Comparison of ENCODE assay signal across 1 cellular context in the genomic region with DNA sequence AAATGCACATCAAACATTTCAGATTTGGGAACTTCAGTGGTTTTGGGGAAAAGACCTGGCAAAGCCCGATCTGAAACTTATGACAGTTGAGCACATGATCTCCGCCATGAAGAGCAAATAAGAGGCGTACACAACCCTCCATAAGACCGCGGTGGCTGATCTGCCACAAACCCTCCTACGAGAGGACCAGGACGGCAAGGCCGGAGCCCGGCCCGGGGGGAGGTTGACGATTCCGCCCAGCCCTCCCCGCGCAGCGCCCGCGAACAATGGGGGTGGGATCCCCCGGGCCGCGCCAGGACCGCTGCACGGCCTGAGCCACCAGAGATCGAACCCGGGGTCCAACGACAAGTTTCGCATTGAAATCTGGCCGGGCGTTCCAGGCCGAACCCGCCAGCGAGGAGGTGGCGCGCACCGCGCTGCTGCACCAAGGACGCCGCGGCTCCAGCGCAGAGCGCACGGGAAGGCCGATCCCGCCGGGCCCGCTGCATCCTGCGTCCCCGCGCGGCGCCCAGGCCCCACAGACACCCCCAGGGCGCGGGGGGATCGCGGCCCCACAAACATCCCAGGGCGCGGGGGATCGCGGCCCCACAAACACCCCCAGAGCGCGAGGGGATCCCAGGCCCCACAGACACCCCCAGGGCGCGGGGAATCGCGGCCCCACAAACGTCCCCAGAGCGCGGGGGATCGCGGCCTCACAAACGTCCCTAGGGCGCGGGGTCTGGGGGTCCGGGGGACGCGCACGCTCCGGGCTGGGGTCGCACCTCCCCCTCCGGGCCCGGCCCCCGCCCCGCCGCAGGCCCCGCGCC.
TF ChIP-seq lines count a peak whose summit lies in the region.

No MANE protein-coding gene starts in this region.

TF ChIP-seq in HepG2, 621 proteins besides CTCF, POLR2A, EP300 and RAD21 (continued from another document and continues in another):
- TF ChIP-seq SALL1 (CRISPR knock-in tag; IDR thresholded peaks at IDR 0.05) (peak; percentile 15; the same call in 1 of the 2 replicates), NR3C1 (CRISPR knock-in tag; IDR thresholded peaks at IDR 0.05) (no peak), SIX1 (CRISPR knock-in tag; IDR thresholded peaks at IDR 0.05; ENCODE audit: borderline replicate concordance) (no peak), SMAD3 (CRISPR knock-in tag; IDR thresholded peaks at IDR 0.05) (no peak), TBX2 (CRISPR knock-in tag; IDR thresholded peaks at IDR 0.05; ENCODE audit: borderline replicate concordance) (peak; percentile 40; the same call in 1 of the 2 replicates), MXD4 (CRISPR knock-in tag; IDR thresholded peaks at IDR 0.05) (0 out of 2 replicates have a peak, but pooled peaks have one; percentile 64), ZFP62 (CRISPR knock-in tag; IDR thresholded peaks at IDR 0.05) (no peak), SIN3A (IDR thresholded peaks at IDR 0.05; ENCODE audit: borderline replicate concordance, low read depth, low read length) (0 out of 2 replicates have a peak, but pooled peaks have one; percentile 58), KDM5A (IDR thresholded peaks at IDR 0.05; ENCODE audit: borderline replicate concordance, low read length) (no peak), SNAI1 (CRISPR knock-in tag; IDR thresholded peaks at IDR 0.05; ENCODE audit: borderline replicate concordance) (no peak), SAFB2 (CRISPR knock-in tag; IDR thresholded peaks at IDR 0.05; ENCODE audit: borderline replicate concordance, low read depth) (no peak)
- TF ChIP-seq, protein P1, sequence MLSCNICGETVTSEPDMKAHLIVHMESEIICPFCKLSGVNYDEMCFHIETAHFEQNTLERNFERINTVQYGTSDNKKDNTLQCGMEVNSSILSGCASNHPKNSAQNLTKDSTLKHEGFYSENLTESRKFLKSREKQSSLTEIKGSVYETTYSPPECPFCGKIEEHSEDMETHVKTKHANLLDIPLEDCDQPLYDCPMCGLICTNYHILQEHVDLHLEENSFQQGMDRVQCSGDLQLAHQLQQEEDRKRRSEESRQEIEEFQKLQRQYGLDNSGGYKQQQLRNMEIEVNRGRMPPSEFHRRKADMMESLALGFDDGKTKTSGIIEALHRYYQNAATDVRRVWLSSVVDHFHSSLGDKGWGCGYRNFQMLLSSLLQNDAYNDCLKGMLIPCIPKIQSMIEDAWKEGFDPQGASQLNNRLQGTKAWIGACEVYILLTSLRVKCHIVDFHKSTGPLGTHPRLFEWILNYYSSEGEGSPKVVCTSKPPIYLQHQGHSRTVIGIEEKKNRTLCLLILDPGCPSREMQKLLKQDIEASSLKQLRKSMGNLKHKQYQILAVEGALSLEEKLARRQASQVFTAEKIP (CRISPR knock-in tag; IDR thresholded peaks at IDR 0.05; ENCODE audit: borderline replicate concordance): no peak
- TF ChIP-seq, protein P2, sequence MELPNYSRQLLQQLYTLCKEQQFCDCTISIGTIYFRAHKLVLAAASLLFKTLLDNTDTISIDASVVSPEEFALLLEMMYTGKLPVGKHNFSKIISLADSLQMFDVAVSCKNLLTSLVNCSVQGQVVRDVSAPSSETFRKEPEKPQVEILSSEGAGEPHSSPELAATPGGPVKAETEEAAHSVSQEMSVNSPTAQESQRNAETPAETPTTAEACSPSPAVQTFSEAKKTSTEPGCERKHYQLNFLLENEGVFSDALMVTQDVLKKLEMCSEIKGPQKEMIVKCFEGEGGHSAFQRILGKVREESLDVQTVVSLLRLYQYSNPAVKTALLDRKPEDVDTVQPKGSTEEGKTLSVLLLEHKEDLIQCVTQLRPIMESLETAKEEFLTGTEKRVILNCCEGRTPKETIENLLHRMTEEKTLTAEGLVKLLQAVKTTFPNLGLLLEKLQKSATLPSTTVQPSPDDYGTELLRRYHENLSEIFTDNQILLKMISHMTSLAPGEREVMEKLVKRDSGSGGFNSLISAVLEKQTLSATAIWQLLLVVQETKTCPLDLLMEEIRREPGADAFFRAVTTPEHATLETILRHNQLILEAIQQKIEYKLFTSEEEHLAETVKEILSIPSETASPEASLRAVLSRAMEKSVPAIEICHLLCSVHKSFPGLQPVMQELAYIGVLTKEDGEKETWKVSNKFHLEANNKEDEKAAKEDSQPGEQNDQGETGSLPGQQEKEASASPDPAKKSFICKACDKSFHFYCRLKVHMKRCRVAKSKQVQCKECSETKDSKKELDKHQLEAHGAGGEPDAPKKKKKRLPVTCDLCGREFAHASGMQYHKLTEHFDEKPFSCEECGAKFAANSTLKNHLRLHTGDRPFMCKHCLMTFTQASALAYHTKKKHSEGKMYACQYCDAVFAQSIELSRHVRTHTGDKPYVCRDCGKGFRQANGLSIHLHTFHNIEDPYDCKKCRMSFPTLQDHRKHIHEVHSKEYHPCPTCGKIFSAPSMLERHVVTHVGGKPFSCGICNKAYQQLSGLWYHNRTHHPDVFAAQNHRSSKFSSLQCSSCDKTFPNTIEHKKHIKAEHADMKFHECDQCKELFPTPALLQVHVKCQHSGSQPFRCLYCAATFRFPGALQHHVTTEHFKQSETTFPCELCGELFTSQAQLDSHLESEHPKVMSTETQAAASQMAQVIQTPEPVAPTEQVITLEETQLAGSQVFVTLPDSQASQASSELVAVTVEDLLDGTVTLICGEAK (IDR thresholded peaks at IDR 0.05): no peak
- TF ChIP-seq, protein P2 (CRISPR knock-in tag; IDR thresholded peaks at IDR 0.05): peak; percentile 27; the same call in 1 of the 2 replicates
- TF ChIP-seq, protein P3, sequence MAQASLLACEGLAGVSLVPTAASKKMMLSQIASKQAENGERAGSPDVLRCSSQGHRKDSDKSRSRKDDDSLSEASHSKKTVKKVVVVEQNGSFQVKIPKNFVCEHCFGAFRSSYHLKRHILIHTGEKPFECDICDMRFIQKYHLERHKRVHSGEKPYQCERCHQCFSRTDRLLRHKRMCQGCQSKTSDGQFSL (CRISPR knock-in tag; IDR thresholded peaks at IDR 0.05): 0 out of 2 replicates have a peak, but pooled peaks have one; percentile 20
- TF ChIP-seq, protein P4, sequence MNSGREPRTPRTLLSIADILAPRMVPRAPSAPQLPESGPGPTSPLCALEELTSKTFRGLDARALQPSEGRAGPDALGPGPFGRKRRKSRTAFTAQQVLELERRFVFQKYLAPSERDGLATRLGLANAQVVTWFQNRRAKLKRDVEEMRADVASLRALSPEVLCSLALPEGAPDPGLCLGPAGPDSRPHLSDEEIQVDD (CRISPR knock-in tag; IDR thresholded peaks at IDR 0.05; ENCODE audit: borderline replicate concordance): 0 out of 2 replicates have a peak, but pooled peaks have one; percentile 33
- TF ChIP-seq, protein P5, sequence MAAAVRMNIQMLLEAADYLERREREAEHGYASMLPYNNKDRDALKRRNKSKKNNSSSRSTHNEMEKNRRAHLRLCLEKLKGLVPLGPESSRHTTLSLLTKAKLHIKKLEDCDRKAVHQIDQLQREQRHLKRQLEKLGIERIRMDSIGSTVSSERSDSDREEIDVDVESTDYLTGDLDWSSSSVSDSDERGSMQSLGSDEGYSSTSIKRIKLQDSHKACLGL (CRISPR knock-in tag; IDR thresholded peaks at IDR 0.05): peak; percentile 62; the same call in 1 of the 2 replicates
- TF ChIP-seq, protein P6, sequence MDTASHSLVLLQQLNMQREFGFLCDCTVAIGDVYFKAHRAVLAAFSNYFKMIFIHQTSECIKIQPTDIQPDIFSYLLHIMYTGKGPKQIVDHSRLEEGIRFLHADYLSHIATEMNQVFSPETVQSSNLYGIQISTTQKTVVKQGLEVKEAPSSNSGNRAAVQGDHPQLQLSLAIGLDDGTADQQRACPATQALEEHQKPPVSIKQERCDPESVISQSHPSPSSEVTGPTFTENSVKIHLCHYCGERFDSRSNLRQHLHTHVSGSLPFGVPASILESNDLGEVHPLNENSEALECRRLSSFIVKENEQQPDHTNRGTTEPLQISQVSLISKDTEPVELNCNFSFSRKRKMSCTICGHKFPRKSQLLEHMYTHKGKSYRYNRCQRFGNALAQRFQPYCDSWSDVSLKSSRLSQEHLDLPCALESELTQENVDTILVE (CRISPR knock-in tag; IDR thresholded peaks at IDR 0.05): no peak
- TF ChIP-seq, protein P7, sequence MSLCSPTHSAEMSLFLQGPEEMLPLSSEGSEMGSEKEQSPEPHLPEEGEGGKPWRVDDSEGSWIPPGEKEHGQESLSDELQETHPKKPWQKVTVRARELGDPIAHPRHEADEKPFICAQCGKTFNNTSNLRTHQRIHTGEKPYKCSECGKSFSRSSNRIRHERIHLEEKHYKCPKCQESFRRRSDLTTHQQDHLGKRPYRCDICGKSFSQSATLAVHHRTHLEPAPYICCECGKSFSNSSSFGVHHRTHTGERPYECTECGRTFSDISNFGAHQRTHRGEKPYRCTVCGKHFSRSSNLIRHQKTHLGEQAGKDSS (CRISPR knock-in tag; IDR thresholded peaks at IDR 0.05; ENCODE audit: borderline replicate concordance, low read depth): 0 out of 2 replicates have a peak, but pooled peaks have one; percentile 12
- TF ChIP-seq, protein P8, sequence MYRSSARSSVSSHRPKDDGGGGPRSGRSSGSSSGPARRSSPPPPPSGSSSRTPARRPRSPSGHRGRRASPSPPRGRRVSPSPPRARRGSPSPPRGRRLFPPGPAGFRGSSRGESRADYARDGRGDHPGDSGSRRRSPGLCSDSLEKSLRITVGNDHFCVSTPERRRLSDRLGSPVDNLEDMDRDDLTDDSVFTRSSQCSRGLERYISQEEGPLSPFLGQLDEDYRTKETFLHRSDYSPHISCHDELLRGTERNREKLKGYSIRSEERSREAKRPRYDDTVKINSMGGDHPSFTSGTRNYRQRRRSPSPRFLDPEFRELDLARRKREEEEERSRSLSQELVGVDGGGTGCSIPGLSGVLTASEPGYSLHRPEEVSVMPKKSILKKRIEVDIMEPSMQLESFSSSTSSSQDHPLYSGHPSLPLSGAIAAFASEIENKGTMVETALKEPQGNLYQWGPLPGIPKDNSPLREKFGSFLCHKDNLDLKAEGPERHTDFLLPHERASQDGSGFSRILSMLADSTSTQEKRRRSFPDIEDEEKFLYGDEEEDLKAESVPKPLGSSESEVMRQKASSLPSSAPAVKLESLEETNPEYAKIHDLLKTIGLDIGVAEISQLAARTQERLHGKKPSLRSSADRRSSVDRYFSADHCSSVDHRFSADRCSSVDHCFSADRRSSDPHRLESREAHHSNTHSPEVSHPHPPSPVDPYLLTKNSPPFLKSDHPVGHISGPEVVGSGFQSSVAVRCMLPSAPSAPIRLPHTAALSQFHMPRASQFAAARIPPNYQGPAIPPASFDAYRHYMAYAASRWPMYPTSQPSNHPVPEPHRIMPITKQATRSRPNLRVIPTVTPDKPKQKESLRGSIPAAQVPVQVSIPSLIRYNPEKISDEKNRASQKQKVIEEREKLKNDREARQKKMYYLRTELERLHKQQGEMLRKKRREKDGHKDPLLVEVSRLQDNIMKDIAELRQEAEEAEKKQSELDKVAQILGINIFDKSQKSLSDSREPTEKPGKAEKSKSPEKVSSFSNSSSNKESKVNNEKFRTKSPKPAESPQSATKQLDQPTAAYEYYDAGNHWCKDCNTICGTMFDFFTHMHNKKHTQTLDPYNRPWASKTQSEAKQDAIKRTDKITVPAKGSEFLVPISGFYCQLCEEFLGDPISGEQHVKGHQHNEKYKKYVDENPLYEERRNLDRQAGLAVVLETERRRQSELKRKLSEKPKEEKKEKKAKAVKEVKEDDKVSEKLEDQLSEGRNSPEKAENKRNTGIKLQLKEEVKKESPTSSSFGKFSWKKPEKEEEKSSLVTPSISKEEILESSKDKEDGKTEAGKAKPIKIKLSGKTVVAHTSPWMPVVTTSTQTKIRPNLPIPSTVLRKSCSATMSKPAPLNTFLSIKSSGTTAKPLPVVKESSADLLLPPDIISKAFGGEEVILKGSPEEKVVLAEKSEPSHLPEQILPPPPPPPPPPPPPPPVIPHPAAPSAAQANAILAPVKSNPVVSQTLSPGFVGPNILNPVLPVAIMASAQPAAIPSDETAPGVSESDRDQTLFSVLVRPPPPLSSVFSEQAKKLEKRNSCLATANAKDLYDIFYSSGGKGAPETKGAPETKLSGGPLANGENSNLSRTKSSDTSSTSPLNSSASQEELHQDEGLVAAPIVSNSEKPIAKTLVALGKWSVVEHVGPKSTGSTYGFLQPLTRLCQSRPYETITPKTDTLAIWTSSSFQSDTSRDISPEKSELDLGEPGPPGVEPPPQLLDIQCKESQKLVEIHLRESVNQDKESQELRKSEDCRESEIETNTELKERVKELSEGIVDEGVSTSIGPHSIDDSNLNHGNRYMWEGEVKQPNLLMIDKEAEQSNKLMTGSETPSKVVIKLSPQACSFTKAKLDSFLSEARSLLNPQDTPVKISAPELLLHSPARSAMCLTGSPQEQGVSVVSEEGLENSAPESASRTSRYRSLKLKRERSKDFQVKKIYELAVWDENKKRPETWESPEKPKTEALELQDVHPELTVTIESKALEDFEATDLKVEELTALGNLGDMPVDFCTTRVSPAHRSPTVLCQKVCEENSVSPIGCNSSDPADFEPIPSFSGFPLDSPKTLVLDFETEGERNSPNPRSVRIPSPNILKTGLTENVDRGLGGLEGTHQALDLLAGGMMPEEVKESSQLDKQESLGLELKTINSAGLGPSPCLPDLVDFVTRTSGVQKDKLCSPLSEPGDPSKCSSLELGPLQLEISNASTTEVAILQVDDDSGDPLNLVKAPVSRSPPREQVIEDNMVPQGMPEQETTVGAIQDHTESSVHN (CRISPR knock-in tag; IDR thresholded peaks at IDR 0.05): peak; percentile 30; the same call in 1 of the 2 replicates
- TF ChIP-seq, protein P9, sequence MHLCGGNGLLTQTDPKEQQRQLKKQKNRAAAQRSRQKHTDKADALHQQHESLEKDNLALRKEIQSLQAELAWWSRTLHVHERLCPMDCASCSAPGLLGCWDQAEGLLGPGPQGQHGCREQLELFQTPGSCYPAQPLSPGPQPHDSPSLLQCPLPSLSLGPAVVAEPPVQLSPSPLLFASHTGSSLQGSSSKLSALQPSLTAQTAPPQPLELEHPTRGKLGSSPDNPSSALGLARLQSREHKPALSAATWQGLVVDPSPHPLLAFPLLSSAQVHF (CRISPR knock-in tag; IDR thresholded peaks at IDR 0.05): no peak
- TF ChIP-seq, protein P10, sequence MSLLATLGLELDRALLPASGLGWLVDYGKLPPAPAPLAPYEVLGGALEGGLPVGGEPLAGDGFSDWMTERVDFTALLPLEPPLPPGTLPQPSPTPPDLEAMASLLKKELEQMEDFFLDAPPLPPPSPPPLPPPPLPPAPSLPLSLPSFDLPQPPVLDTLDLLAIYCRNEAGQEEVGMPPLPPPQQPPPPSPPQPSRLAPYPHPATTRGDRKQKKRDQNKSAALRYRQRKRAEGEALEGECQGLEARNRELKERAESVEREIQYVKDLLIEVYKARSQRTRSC (CRISPR knock-in tag; IDR thresholded peaks at IDR 0.05; ENCODE audit: low read depth): no peak
